Comparison of ENCODE assay signal across 8 cellular contexts in the genomic region with DNA sequence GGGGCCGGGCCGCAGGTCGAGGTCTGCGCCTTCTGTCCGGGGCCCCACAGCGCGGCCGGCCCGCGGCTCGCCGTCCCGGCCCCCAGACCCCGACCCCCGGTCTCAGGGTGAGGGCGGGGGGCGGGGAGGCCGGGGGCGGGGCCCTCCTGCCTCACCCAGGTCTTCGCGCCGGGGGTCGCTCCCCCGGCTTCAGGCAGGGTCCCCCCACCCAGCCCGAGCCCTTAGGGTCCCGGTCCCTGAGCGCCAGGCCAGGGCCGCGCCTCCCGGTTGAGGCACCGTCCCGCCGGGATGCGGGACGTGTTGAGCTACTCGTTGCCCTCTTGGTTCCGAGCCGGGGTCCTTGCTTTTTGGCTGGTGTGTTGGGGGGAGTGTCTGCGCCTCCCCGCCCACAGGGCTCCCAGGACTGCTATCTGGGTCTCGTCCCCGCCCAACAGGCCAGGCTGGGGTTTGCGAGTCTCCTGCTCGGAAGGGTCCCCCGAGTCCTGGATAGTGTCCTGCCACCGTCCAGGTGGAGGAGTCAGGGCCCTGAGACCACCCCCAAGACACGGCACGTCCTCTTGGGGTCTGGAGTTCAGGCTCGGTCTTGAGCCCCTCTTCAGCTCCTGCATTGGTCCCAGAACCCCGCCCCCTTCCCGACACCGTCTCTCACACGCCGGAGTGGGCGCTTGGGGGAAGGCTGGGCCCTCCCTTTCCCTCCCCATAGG. TPM values are rescaled to one million over a fixed set of nuclear protein-coding genes. Genes with fewer than 3 reads are reported as not detected.
A peak's percentile ranks its signal among the peaks of the same experiment; 100 is the strongest.
DNase-seq lines count a peak whose midpoint lies in the region; ATAC-seq and TF ChIP-seq lines count a peak whose summit lies in the region.

No MANE protein-coding gene starts in this region.

- peak; percentile 19 for ATAC-seq in HG02759 (IDR thresholded peaks at IDR 0.05; ENCODE audit: unreplicated experiment)
- no peak for ATAC-seq in HG03175 (IDR thresholded peaks at IDR 0.05; ENCODE audit: unreplicated experiment)

- H3K27me3 ChIP-seq in SU-DHL-6 (ENCODE audit: low read length) (no peaks in the 10 kb centered on the region), mucosa of stomach (ENCODE audit: control insufficient read depth, insufficient read depth, low read length) (no peaks in the 10 kb centered on the region), uterus (no peaks in the 10 kb centered on the region)
- no peaks in the 10 kb centered on the region for H3K27me3 ChIP-seq in effector memory CD4-positive, alpha-beta T cell (replicated peaks; ENCODE audit: control insufficient read depth, insufficient read depth, low read length, poor library complexity, severe bottlenecking)

- H2AFZ ChIP-seq in SU-DHL-6 (ENCODE audit: low read depth, low read length, severe bottlenecking): no peak overlapping the region

- DNase-seq in GM12864 (ENCODE audit: low read depth) (no peak), uterus (peak in 1 of 2 donors; percentile 41), NCI-H2171 treated with DMSO at 0.1 percent for 48 hours (lab: John Stamatoyannopoulos, UW) (no peak)
- no peak for DNase-seq in effector memory CD4-positive, alpha-beta T cell

- intact Hi-C loops in uterus (cut with DNase I; ENCODE audit: low total_unique reads): no loop called here

- H4K20me1 ChIP-seq in SU-DHL-6 (ENCODE audit: low read depth, low read length): no peaks in the 10 kb centered on the region

- no peaks in the 10 kb centered on the region for H3K36me3 ChIP-seq in SU-DHL-6 (ENCODE audit: low read length)
- H3K36me3 ChIP-seq in effector memory CD4-positive, alpha-beta T cell (ENCODE audit: control insufficient read depth, insufficient read depth, low read length): peaks cover 21% of the 10 kb centered on the region
- no peaks in the 10 kb centered on the region for H3K36me3 ChIP-seq in mucosa of stomach (ENCODE audit: control insufficient read depth, insufficient read depth, low read length)
- no peaks in the 10 kb centered on the region for H3K36me3 ChIP-seq in uterus

- H3K9me3 ChIP-seq in SU-DHL-6 (ENCODE audit: insufficient read depth, low read length) (no peaks in the 10 kb centered on the region), mucosa of stomach (ENCODE audit: control insufficient read depth, low read length) (no peaks in the 10 kb centered on the region), uterus (no peaks in the 10 kb centered on the region)
- no peaks in the 10 kb centered on the region for H3K9me3 ChIP-seq in effector memory CD4-positive, alpha-beta T cell (ENCODE audit: control insufficient read depth, low read length)

- H3K4me2 ChIP-seq in SU-DHL-6 (ENCODE audit: low read depth, low read length, poor library complexity, severe bottlenecking): peak overlapping the region; percentile 72

- TF ChIP-seq CTCF in GM12864 (IDR thresholded peaks at IDR 0.05; ENCODE audit: low read depth, low read length, missing control alignments): no peak
- no peak for TF ChIP-seq CTCF in SU-DHL-6 (IDR thresholded peaks at IDR 0.05; ENCODE audit: insufficient read depth, low read length, poor library complexity, severe bottlenecking)
- TF ChIP-seq CTCF in uterus (IDR thresholded peaks at IDR 0.05): no peak

- peaks cover 41% of the 10 kb centered on the region for H3K79me2 ChIP-seq in SU-DHL-6 (ENCODE audit: insufficient read depth, low read length)

- H3K9ac ChIP-seq in SU-DHL-6 (ENCODE audit: low read length): peak overlapping the region; percentile 92
- H3K9ac ChIP-seq in mucosa of stomach (ENCODE audit: low read length): peak overlapping the region; percentile 80

- H3K4me3 ChIP-seq in GM12864 (ENCODE audit: low read depth, low read length): peak overlapping the region; percentile 97
- peak overlapping the region; percentile 86 for H3K4me3 ChIP-seq in SU-DHL-6 (ENCODE audit: insufficient read depth, low read length, poor library complexity, severe bottlenecking)
- H3K4me3 ChIP-seq in effector memory CD4-positive, alpha-beta T cell (ENCODE audit: insufficient read depth, low read depth, low read length, poor library complexity, severe bottlenecking): peak overlapping the region; percentile 75
- H3K4me3 ChIP-seq in mucosa of stomach (ENCODE audit: low read length): peak overlapping the region; percentile 56
- H3K4me3 ChIP-seq in uterus: peak overlapping the region; percentile 73 to 74

- peaks cover 28% of the 10 kb centered on the region for H3K4me1 ChIP-seq in effector memory CD4-positive, alpha-beta T cell (ENCODE audit: control insufficient read depth, insufficient read depth, low read length, poor library complexity, severe bottlenecking)
- H3K4me1 ChIP-seq in mucosa of stomach (ENCODE audit: control insufficient read depth, insufficient read depth, low read length) (peaks cover 51% of the 10 kb centered on the region), uterus (peaks cover 0 to 24% of the 10 kb centered on the region in 2 donors)

- H3F3A ChIP-seq in SU-DHL-6 (ENCODE audit: insufficient read depth): no peaks in the 10 kb centered on the region

- no peak for TF ChIP-seq POLR2A in uterus (IDR thresholded peaks at IDR 0.05)

- H3K27ac ChIP-seq in SU-DHL-6 (ENCODE audit: low read depth, low read length) (peak overlapping the region; percentile 30; the same call in 1 of the 2 replicates), uterus (peak overlapping the region; percentile 79 to 89)
- H3K27ac ChIP-seq in effector memory CD4-positive, alpha-beta T cell (ENCODE audit: insufficient read depth, low read length, poor library complexity, severe bottlenecking): peak overlapping the region; percentile 58

- H3K9me2 ChIP-seq in SU-DHL-6 (replicated peaks; ENCODE audit: insufficient read depth, low read length): no peaks in the 10 kb centered on the region

RNA-seq across cellular contexts. Expression of a gene that starts 0.5 kb away (rescaled TPM):
- 10 to 100 TPM in 3 of 4 donors, 1 to 10 TPM in 1; 10.0 to 39.4 (median 23.4) TPM for total RNA-seq in uterus

RNA-seq across cellular contexts. Expression of a gene that starts 22.7 kb away (rescaled TPM):
- 1,000 to 10,000 TPM in 2 of 4 donors, 100 to 1,000 TPM in 2; 936 to 2,469 (median 1,635) TPM for total RNA-seq in uterus

RNA-seq across cellular contexts. Expression of a gene that starts 37.1 kb away (rescaled TPM):
- 100 to 1,000 TPM in 2 of 4 donors, 10 to 100 TPM in 1, 1 to 10 TPM in 1; 7.1 to 119 (median 91.9) TPM for total RNA-seq in uterus

RNA-seq across cellular contexts. Expression of a gene that starts 58.7 kb away (rescaled TPM):
- total RNA-seq in uterus: 10 to 100 TPM; 10.8 to 72.9 (median 14.1) TPM

Comparison
In these comparisons a context has a peak if more than half of its experiments do, and no peak if none do; other contexts are left out.
1. H3K27ac ChIP-seq: peak in every context shown above with its lines; median percentile 84 in uterus; 58 in effector memory CD4-positive, alpha-beta T cell; 30 in SU-DHL-6.